ENCODE assay signal across 8 cellular contexts in genomic region chr2:200305797-200306718, GRCh38. TPM values are rescaled to one million over a fixed set of nuclear protein-coding genes. Genes with fewer than 3 reads are reported as not detected.
DNase-seq lines count a peak whose midpoint lies in the region; ATAC-seq and TF ChIP-seq lines count a peak whose summit lies in the region.

Gene SPATS2L (plus strand): TSS chr2:200306693. CDS start chr2:200389245, 82,552 bp downstream.

- H3K27ac Mint-ChIP-seq in CD14-positive monocyte (peak within 1 kb of the TSS in 4 of 7 donors; percentile 23 to 84 (median 65)), neural crest cell (ENCODE audit: unreplicated experiment) (peak within 1 kb of the TSS; percentile 97)

- peaks cover 14 to 23% (median 21%) of the 10 kb centered on the region in 3 donors for H3K27me3 Mint-ChIP-seq in CD14-positive monocyte (ENCODE audit: low read depth in 3 of 3)
- H3K27me3 Mint-ChIP-seq in neural crest cell (ENCODE audit: low read depth) = no peaks in the 10 kb centered on the region

- DNase-seq in CD14-positive monocyte (ENCODE audit: low spot score) (no peak), SK-N-DZ (ENCODE audit: low spot score) (peak; percentile 69), foreskin melanocyte (peak; percentile 64), neural crest cell (ENCODE audit: low read depth, low spot score) (peak; percentile 56), superior temporal gyrus (ENCODE audit: extremely low spot score) (peak; percentile 67)
- peak; percentile 59 for DNase-seq in activated naive CD4-positive, alpha-beta T cell treated with Interleukin-2 at 50 U/mL for 16 hours

- peaks cover 0 to 7% of the 10 kb centered on the region in 2 donors for H3K36me3 Mint-ChIP-seq in CD14-positive monocyte
- no peaks in the 10 kb centered on the region for H3K36me3 Mint-ChIP-seq in neural crest cell (ENCODE audit: low read depth)

- TF ChIP-seq CTCF in CD14-positive monocyte (IDR thresholded peaks at IDR 0.05) (no peak), neural crest cell (conservative IDR thresholded peaks at IDR 0.05) (peak; percentile 49)

- H3K4me3 Mint-ChIP-seq in CD14-positive monocyte (peak within 1 kb of the TSS; percentile 92 to 97), neural crest cell (peak within 1 kb of the TSS; percentile 94)

- peaks cover 0 to 2% (median 0%) of the 10 kb centered on the region in 7 donors for H3K9me3 Mint-ChIP-seq in CD14-positive monocyte
- no peaks in the 10 kb centered on the region for H3K9me3 Mint-ChIP-seq in neural crest cell

- H3K4me1 Mint-ChIP-seq in CD14-positive monocyte = peaks cover 17% of the 10 kb centered on the region
- peaks cover 43% of the 10 kb centered on the region for H3K4me1 Mint-ChIP-seq in neural crest cell

- intact Hi-C loops in CD14-positive monocyte (cut with micrococcal nuclease) = no loop called here

- ATAC-seq in GM19438 (IDR thresholded peaks at IDR 0.05; ENCODE audit: low read depth, unreplicated experiment) = peak; percentile 49
- peak; percentile 9 for ATAC-seq in HG03565 (IDR thresholded peaks at IDR 0.05; ENCODE audit: unreplicated experiment)

RNA-seq across cellular contexts. Expression of gene SPATS2L, which starts in this region (rescaled TPM):
- 1 to 10 TPM; 2.7 to 3.2 TPM for polyA plus RNA-seq in CD14-positive monocyte
- 13.2 and 24.2 TPM in 2 replicates for polyA plus RNA-seq in SK-N-DZ (2014; cell fraction: cytosol; rRNA removed)
- polyA plus RNA-seq in SK-N-DZ (2014; cell fraction: nucleus; rRNA removed) = 8.7 and 16.3 TPM in 2 replicates
- 24.1 and 24.9 TPM in 2 replicates for total RNA-seq in neural crest cell
